In the genomic region with DNA sequence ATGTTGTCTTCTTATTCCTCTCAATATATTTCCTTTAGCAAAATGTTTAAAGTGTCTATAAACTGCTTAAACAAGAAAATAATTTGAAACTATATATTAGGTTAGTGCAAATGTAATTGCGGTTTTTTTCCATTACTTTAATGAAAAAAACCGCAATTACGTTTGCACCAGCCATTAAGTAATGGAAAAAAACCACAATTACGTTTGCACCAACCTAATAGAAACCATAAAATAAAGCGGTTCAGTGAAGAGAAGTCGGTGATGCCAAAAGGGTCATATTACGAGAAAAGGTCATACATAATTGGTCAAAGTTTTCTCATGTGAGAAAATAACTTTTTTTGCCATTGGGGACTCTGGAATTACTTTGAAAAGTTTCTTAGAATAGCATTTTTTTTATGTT, we compare ENCODE assay signal across 1 cellular context.
A peak's percentile ranks its signal among the peaks of the same experiment; 100 is the strongest.
TF ChIP-seq lines count a peak whose summit lies in the region.

No MANE protein-coding gene starts in this region.

TF ChIP-seq in HEK293, 187 proteins besides CTCF, POLR2A, EP300 and RAD21 (continued from another document and continues in another):
- TF ChIP-seq ZNF214 (tag by site-specific recombination; IDR thresholded peaks at IDR 0.05; ENCODE audit: borderline replicate concordance) = no peak
- TF ChIP-seq, protein P1, sequence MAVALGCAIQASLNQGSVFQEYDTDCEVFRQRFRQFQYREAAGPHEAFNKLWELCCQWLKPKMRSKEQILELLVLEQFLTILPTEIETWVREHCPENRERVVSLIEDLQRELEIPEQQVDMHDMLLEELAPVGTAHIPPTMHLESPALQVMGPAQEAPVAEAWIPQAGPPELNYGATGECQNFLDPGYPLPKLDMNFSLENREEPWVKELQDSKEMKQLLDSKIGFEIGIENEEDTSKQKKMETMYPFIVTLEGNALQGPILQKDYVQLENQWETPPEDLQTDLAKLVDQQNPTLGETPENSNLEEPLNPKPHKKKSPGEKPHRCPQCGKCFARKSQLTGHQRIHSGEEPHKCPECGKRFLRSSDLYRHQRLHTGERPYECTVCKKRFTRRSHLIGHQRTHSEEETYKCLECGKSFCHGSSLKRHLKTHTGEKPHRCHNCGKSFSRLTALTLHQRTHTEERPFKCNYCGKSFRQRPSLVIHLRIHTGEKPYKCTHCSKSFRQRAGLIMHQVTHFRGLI (tag by site-specific recombination; IDR thresholded peaks at IDR 0.05) = peak; percentile 70; the same call in 1 of the 2 replicates
- TF ChIP-seq ZNF48 (tag by site-specific recombination; IDR thresholded peaks at IDR 0.05) = no peak
- TF ChIP-seq, protein P2, sequence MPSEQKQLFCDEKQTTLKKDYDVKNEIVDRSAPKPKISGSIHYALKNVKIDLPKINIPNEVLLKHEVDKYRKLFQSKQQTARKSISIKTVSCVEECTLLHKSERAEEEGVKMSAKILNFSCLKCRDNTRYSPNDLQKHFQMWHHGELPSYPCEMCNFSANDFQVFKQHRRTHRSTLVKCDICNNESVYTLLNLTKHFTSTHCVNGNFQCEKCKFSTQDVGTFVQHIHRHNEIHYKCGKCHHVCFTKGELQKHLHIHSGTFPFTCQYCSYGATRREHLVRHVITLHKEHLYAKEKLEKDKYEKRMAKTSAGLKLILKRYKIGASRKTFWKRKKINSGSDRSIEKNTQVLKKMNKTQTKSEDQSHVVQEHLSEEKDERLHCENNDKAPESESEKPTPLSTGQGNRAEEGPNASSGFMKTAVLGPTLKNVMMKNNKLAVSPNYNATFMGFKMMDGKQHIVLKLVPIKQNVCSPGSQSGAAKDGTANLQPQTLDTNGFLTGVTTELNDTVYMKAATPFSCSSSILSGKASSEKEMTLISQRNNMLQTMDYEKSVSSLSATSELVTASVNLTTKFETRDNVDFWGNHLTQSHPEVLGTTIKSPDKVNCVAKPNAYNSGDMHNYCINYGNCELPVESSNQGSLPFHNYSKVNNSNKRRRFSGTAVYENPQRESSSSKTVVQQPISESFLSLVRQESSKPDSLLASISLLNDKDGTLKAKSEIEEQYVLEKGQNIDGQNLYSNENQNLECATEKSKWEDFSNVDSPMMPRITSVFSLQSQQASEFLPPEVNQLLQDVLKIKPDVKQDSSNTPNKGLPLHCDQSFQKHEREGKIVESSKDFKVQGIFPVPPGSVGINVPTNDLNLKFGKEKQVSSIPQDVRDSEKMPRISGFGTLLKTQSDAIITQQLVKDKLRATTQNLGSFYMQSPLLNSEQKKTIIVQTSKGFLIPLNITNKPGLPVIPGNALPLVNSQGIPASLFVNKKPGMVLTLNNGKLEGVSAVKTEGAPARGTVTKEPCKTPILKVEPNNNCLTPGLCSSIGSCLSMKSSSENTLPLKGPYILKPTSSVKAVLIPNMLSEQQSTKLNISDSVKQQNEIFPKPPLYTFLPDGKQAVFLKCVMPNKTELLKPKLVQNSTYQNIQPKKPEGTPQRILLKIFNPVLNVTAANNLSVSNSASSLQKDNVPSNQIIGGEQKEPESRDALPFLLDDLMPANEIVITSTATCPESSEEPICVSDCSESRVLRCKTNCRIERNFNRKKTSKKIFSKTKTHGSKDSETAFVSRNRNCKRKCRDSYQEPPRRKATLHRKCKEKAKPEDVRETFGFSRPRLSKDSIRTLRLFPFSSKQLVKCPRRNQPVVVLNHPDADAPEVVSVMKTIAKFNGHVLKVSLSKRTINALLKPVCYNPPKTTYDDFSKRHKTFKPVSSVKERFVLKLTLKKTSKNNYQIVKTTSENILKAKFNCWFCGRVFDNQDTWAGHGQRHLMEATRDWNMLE (tag by site-specific recombination; conservative IDR thresholded peaks at IDR 0.05; ENCODE audit: low read depth) = no peak
- peak; percentile 47 for TF ChIP-seq SP3 (tag by site-specific recombination; IDR thresholded peaks at IDR 0.05)
- TF ChIP-seq ZNF514 (tag by site-specific recombination; IDR thresholded peaks at IDR 0.05) = no peak
- TF ChIP-seq, protein P3, sequence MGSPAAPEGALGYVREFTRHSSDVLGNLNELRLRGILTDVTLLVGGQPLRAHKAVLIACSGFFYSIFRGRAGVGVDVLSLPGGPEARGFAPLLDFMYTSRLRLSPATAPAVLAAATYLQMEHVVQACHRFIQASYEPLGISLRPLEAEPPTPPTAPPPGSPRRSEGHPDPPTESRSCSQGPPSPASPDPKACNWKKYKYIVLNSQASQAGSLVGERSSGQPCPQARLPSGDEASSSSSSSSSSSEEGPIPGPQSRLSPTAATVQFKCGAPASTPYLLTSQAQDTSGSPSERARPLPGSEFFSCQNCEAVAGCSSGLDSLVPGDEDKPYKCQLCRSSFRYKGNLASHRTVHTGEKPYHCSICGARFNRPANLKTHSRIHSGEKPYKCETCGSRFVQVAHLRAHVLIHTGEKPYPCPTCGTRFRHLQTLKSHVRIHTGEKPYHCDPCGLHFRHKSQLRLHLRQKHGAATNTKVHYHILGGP (tag by site-specific recombination; IDR thresholded peaks at IDR 0.05) = no peak
- TF ChIP-seq ZNF423 (tag by site-specific recombination; IDR thresholded peaks at IDR 0.05) = no peak
- TF ChIP-seq BCL11B (tag by site-specific recombination; IDR thresholded peaks at IDR 0.05; ENCODE audit: low read depth) = peak; percentile 94
- peak; percentile 81; the same call in 1 of the 2 replicates for TF ChIP-seq KLF8 (tag by site-specific recombination; IDR thresholded peaks at IDR 0.05)
- no peak for TF ChIP-seq KLF7 (tag by site-specific recombination; IDR thresholded peaks at IDR 0.05; ENCODE audit: borderline replicate concordance)
- peak; percentile 51; the same call in 1 of the 2 replicates for TF ChIP-seq ZNF324 (tag by site-specific recombination; IDR thresholded peaks at IDR 0.05)
- no peak; the same call in 1 of the 2 replicates for TF ChIP-seq SP2 (tag by site-specific recombination; IDR thresholded peaks at IDR 0.05)
- TF ChIP-seq ZBTB8A (tag by site-specific recombination; IDR thresholded peaks at IDR 0.05) = no peak
- TF ChIP-seq ZNF350 (tag by site-specific recombination; IDR thresholded peaks at IDR 0.05) = no peak
- TF ChIP-seq ZNF585B (tag by site-specific recombination; IDR thresholded peaks at IDR 0.05) = no peak
- 0 out of 2 replicates have a peak, but pooled peaks have one; percentile 53 for TF ChIP-seq ZNF501 (tag by site-specific recombination; IDR thresholded peaks at IDR 0.05)
- TF ChIP-seq ZNF2 (tag by site-specific recombination; IDR thresholded peaks at IDR 0.05) = peak; percentile 76; the same call in 1 of the 2 replicates
- no peak for TF ChIP-seq TRIM28 (IDR thresholded peaks at IDR 0.05; ENCODE audit: borderline replicate concordance, low read length)
- no peak for TF ChIP-seq ZNF830 (tag by site-specific recombination; IDR thresholded peaks at IDR 0.05; ENCODE audit: low read depth)
- no peak for TF ChIP-seq ZNF335 (tag by site-specific recombination; conservative IDR thresholded peaks at IDR 0.05)
- no peak for TF ChIP-seq ZNF626 (tag by site-specific recombination; IDR thresholded peaks at IDR 0.05)
- TF ChIP-seq, protein P4, sequence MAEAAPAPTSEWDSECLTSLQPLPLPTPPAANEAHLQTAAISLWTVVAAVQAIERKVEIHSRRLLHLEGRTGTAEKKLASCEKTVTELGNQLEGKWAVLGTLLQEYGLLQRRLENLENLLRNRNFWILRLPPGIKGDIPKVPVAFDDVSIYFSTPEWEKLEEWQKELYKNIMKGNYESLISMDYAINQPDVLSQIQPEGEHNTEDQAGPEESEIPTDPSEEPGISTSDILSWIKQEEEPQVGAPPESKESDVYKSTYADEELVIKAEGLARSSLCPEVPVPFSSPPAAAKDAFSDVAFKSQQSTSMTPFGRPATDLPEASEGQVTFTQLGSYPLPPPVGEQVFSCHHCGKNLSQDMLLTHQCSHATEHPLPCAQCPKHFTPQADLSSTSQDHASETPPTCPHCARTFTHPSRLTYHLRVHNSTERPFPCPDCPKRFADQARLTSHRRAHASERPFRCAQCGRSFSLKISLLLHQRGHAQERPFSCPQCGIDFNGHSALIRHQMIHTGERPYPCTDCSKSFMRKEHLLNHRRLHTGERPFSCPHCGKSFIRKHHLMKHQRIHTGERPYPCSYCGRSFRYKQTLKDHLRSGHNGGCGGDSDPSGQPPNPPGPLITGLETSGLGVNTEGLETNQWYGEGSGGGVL (tag by site-specific recombination; IDR thresholded peaks at IDR 0.05) = 0 out of 2 replicates have a peak, but pooled peaks have one; percentile 24
- peak; percentile 33; the same call in 1 of the 2 replicates for TF ChIP-seq ZNF561 (tag by site-specific recombination; IDR thresholded peaks at IDR 0.05; ENCODE audit: borderline replicate concordance)
- no peak for TF ChIP-seq ZNF169 (tag by site-specific recombination; IDR thresholded peaks at IDR 0.05)
- TF ChIP-seq, protein P5, sequence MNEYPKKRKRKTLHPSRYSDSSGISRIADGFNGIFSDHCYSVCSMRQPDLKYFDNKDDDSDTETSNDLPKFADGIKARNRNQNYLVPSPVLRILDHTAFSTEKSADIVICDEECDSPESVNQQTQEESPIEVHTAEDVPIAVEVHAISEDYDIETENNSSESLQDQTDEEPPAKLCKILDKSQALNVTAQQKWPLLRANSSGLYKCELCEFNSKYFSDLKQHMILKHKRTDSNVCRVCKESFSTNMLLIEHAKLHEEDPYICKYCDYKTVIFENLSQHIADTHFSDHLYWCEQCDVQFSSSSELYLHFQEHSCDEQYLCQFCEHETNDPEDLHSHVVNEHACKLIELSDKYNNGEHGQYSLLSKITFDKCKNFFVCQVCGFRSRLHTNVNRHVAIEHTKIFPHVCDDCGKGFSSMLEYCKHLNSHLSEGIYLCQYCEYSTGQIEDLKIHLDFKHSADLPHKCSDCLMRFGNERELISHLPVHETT (tag by site-specific recombination; IDR thresholded peaks at IDR 0.05) = peak; percentile 98
- peak; percentile 84 for TF ChIP-seq FEZF1 (tag by site-specific recombination; IDR thresholded peaks at IDR 0.05)
- TF ChIP-seq ZNF792 (tag by site-specific recombination; IDR thresholded peaks at IDR 0.05) = no peak
- peak; percentile 89 for TF ChIP-seq PRDM1 (tag by site-specific recombination; IDR thresholded peaks at IDR 0.05)
- TF ChIP-seq ZNF274 (IDR thresholded peaks at IDR 0.05; ENCODE audit: low read length) = no peak
- TF ChIP-seq ZNF274 (tag by site-specific recombination; IDR thresholded peaks at IDR 0.05; ENCODE audit: borderline replicate concordance) = no peak
- TF ChIP-seq ZNF121 (tag by site-specific recombination; IDR thresholded peaks at IDR 0.05) = no peak
- TF ChIP-seq ZNF623 (tag by site-specific recombination; IDR thresholded peaks at IDR 0.05) = no peak
- TF ChIP-seq GFI1B (tag by site-specific recombination; IDR thresholded peaks at IDR 0.05) = peak; percentile 76; the same call in 1 of the 2 replicates
- TF ChIP-seq ZNF555 (tag by site-specific recombination; conservative IDR thresholded peaks at IDR 0.05) = no peak
- TF ChIP-seq YY2 (tag by site-specific recombination; IDR thresholded peaks at IDR 0.05) = no peak
- TF ChIP-seq, protein P6, sequence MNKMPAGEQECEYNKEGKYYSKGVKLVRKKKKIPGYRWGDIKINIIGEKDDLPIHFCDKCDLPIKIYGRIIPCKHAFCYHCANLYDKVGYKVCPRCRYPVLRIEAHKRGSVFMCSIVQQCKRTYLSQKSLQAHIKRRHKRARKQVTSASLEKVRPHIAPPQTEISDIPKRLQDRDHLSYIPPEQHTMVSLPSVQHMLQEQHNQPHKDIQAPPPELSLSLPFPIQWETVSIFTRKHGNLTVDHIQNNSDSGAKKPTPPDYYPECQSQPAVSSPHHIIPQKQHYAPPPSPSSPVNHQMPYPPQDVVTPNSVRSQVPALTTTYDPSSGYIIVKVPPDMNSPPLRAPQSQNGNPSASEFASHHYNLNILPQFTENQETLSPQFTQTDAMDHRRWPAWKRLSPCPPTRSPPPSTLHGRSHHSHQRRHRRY (tag by site-specific recombination; IDR thresholded peaks at IDR 0.05) = no peak
- TF ChIP-seq, protein P7, sequence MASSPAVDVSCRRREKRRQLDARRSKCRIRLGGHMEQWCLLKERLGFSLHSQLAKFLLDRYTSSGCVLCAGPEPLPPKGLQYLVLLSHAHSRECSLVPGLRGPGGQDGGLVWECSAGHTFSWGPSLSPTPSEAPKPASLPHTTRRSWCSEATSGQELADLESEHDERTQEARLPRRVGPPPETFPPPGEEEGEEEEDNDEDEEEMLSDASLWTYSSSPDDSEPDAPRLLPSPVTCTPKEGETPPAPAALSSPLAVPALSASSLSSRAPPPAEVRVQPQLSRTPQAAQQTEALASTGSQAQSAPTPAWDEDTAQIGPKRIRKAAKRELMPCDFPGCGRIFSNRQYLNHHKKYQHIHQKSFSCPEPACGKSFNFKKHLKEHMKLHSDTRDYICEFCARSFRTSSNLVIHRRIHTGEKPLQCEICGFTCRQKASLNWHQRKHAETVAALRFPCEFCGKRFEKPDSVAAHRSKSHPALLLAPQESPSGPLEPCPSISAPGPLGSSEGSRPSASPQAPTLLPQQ (tag by site-specific recombination; IDR thresholded peaks at IDR 0.05) = peak; percentile 47; the same call in 1 of the 2 replicates
- TF ChIP-seq, protein P8, sequence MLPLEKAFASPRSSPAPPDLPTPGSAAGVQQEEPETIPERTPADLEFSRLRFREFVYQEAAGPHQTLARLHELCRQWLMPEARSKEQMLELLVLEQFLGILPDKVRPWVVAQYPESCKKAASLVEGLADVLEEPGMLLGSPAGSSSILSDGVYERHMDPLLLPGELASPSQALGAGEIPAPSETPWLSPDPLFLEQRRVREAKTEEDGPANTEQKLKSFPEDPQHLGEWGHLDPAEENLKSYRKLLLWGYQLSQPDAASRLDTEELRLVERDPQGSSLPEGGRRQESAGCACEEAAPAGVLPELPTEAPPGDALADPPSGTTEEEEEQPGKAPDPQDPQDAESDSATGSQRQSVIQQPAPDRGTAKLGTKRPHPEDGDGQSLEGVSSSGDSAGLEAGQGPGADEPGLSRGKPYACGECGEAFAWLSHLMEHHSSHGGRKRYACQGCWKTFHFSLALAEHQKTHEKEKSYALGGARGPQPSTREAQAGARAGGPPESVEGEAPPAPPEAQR (tag by site-specific recombination; IDR thresholded peaks at IDR 0.05) = no peak
- peak; percentile 77 for TF ChIP-seq IKZF3 (tag by site-specific recombination; IDR thresholded peaks at IDR 0.05)
- no peak for TF ChIP-seq ZNF248 (tag by site-specific recombination; IDR thresholded peaks at IDR 0.05)
- no peak for TF ChIP-seq ZNF174 (tag by site-specific recombination; IDR thresholded peaks at IDR 0.05)
- TF ChIP-seq, protein P9, sequence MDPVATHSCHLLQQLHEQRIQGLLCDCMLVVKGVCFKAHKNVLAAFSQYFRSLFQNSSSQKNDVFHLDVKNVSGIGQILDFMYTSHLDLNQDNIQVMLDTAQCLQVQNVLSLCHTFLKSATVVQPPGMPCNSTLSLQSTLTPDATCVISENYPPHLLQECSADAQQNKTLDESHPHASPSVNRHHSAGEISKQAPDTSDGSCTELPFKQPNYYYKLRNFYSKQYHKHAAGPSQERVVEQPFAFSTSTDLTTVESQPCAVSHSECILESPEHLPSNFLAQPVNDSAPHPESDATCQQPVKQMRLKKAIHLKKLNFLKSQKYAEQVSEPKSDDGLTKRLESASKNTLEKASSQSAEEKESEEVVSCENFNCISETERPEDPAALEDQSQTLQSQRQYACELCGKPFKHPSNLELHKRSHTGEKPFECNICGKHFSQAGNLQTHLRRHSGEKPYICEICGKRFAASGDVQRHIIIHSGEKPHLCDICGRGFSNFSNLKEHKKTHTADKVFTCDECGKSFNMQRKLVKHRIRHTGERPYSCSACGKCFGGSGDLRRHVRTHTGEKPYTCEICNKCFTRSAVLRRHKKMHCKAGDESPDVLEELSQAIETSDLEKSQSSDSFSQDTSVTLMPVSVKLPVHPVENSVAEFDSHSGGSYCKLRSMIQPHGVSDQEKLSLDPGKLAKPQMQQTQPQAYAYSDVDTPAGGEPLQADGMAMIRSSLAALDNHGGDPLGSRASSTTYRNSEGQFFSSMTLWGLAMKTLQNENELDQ (tag by site-specific recombination; IDR thresholded peaks at IDR 0.05; ENCODE audit: low read depth) = no peak
- no peak for TF ChIP-seq ZBTB7A (tag by site-specific recombination; IDR thresholded peaks at IDR 0.05; ENCODE audit: low read depth)
